Comparison of ENCODE assay signal across 8 cellular contexts in the genomic region with DNA sequence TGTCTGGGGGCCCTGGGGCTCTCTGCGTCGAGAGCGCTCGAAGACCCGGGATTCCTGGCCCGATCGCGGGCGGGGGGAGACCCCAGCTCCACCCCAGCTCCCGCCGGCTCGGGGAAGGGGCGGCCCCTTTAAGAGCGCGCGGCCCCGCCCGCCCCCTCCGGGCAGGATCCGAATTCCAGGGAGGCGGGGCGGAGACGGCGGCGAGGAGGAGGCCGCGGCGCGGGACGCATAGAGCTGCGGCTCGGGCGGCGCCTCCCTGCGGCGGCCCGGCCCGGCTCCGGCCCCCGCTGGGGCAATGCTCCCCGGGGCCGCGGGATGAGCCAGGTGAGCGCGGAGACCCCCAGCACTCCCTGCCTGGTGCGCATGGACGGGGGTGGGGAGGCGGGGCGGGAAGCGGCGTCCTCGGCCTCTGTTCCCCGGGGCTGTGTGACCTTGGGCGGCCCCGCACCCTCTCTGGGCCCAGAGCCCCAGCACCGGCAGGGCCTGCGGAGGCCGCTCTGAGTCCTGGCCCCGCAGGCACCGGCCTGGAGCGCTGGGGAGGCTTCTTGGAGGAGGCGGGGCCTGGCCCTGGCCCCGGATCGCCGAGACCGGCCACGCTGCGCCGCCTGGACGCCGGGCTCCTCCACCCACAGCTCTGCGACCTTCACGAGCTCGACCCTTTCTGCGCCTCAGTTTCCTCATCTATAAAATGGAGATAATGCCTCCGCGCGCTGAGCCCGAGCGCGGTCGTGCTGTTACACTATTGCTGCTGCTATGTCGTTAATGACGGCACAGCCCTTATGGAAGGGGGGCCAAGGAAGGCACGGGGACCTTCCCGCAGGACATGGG. TPM values are rescaled to one million over a fixed set of nuclear protein-coding genes. Genes with fewer than 3 reads are reported as not detected.
DNase-seq lines count a peak whose midpoint lies in the region; ATAC-seq and TF ChIP-seq lines count a peak whose summit lies in the region.

No MANE protein-coding gene starts in this region.

- ATAC-seq in sciatic nerve (peak; percentile 64), GM18873 (IDR thresholded peaks at IDR 0.05; ENCODE audit: low FRiP score, unreplicated experiment) (no peak), GM21367 (IDR thresholded peaks at IDR 0.05; ENCODE audit: unreplicated experiment) (no peak)

- no peaks in the 10 kb centered on the region for H3K27me3 Mint-ChIP-seq in Calu3 (ENCODE audit: unreplicated experiment)

- H3K4me3 ChIP-seq in HUES48 (ENCODE audit: low read depth, low read length), result peak overlapping the region; percentile 55
- peak overlapping the region; percentile 74 to 93 (median 88) for H3K4me3 ChIP-seq in breast epithelium
- peak overlapping the region; percentile 77 for H3K4me3 ChIP-seq in iPS-18c (ENCODE audit: insufficient read depth, low read depth, low read length)

- no peak for TF ChIP-seq POLR2A in breast epithelium (IDR thresholded peaks at IDR 0.05)

- peaks cover 5% of the 10 kb centered on the region; the same call in 1 of the 2 replicates for H3K27me3 ChIP-seq in HUES48 (ENCODE audit: control insufficient read depth, insufficient read depth, low read length)
- no peaks in the 10 kb centered on the region for H3K27me3 ChIP-seq in breast epithelium

- DNase-seq in Calu3 (peak; percentile 88), RWPE1 (ENCODE audit: low spot score) (peak; percentile 66), breast epithelium (ENCODE audit: low spot score in 2 of 2) (peak; percentile 67 to 83), sciatic nerve (ENCODE audit: low spot score) (peak; percentile 90)

- POLR2A ChIA-PET in RWPE1 (lab: Yijun Ruan, JAX; ENCODE audit: low non-redundant PET), result no interaction called here

- H3K27ac Mint-ChIP-seq in Calu3 (ENCODE audit: unreplicated experiment), result peak overlapping the region; percentile 76

- no peaks in the 10 kb centered on the region for H3K9me3 Mint-ChIP-seq in Calu3 (ENCODE audit: low read depth, unreplicated experiment)

- intact Hi-C loops in Calu3 (cut with micrococcal nuclease; ENCODE audit: unreplicated experiment), result no loop called here
- intact Hi-C loops in breast epithelium (cut with DNase I; ENCODE audit: low total_unique reads), result no loop called here
- intact Hi-C loops in sciatic nerve (cut with DNase I), result loop anchor here (10.0 kb wide), 1 partner anchor 48 kb away; no protein-coding TSS in a partner anchor

- no TSS peak for BruUV-seq in Calu3 (replicated peaks; lab: Mats Ljungman, UMichigan)

- H3K9ac ChIP-seq in HUES48 (ENCODE audit: low read depth, low read length), result peak overlapping the region; percentile 20; the same call in 1 of the 2 replicates

- no peaks in the 10 kb centered on the region for H3K36me3 ChIP-seq in HUES48 (ENCODE audit: control insufficient read depth, insufficient read depth, low read length)
- H3K36me3 ChIP-seq in breast epithelium, result no peaks in the 10 kb centered on the region

- TF ChIP-seq CTCF in Calu3 (IDR thresholded peaks at IDR 0.05; ENCODE audit: unreplicated experiment), result no peak
- TF ChIP-seq CTCF in RWPE1 (conservative IDR thresholded peaks at IDR 0.05; ENCODE audit: low read depth), result no peak
- TF ChIP-seq CTCF in breast epithelium (IDR thresholded peaks at IDR 0.05), result no peak

- H3K9me3 ChIP-seq in HUES48 (ENCODE audit: control insufficient read depth, insufficient read depth, low read length) (no peaks in the 10 kb centered on the region), breast epithelium (no peaks in the 10 kb centered on the region), iPS-18c (ENCODE audit: control insufficient read depth, insufficient read depth, low read length) (no peaks in the 10 kb centered on the region)

- H3K4me3 Mint-ChIP-seq in Calu3 (ENCODE audit: low read depth, unreplicated experiment), result peak overlapping the region; percentile 81

- H3K27ac ChIP-seq in HUES48 (ENCODE audit: low read depth, low read length) (peak overlapping the region; percentile 88), RWPE1 (peak overlapping the region; percentile 94), breast epithelium (peak overlapping the region; percentile 89 to 93)

- H3K4me1 Mint-ChIP-seq in Calu3 (ENCODE audit: low read depth, unreplicated experiment), result peaks cover 28% of the 10 kb centered on the region

- CTCF ChIA-PET in Calu3 (lab: Charles Lee), result interaction anchor here (0.6 to 1.2 kb wide), 3 partner anchors 10 to 92 kb away, joined by 3 to 6 read pairs (median 3); no protein-coding TSS in a partner anchor
- CTCF ChIA-PET in RWPE1 (lab: Yijun Ruan, JAX), result no interaction called here

- H3K4me1 ChIP-seq in HUES48 (ENCODE audit: control insufficient read depth, insufficient read depth, low read length) (peaks cover 6% of the 10 kb centered on the region; the same call in 1 of the 2 replicates), breast epithelium (peaks cover 27 to 32% of the 10 kb centered on the region in 2 donors)

- H3K36me3 Mint-ChIP-seq in Calu3 (ENCODE audit: insufficient read depth, unreplicated experiment), result peaks cover 55% of the 10 kb centered on the region

RNA-seq across cellular contexts. Expression of a gene that starts 0.6 kb away (rescaled TPM):
- total RNA-seq in Calu3 (2022), result 16.6 and 16.9 TPM in 2 replicates
- total RNA-seq in breast epithelium, result 10 to 100 TPM; 12.2 to 19.3 (median 15.7) TPM
- total RNA-seq in sciatic nerve, result 31.8 TPM

RNA-seq across cellular contexts. Expression of a gene that starts 8.5 kb away (rescaled TPM):
- total RNA-seq in Calu3 (2022), result 1.6 and 2.2 TPM in 2 replicates
- total RNA-seq in breast epithelium, result 1 to 10 TPM; 2.7 to 4.7 (median 4.3) TPM
- total RNA-seq in sciatic nerve, result 2.2 TPM

RNA-seq across cellular contexts. Expression of a gene that starts 39.0 kb away (rescaled TPM):
- total RNA-seq in Calu3 (2022) (368 and 374 TPM in 2 replicates), breast epithelium (100 to 1,000 TPM; 165 to 224 (median 220) TPM), sciatic nerve (194 TPM)

RNA-seq across cellular contexts. Expression of a gene that starts 39.3 kb away (rescaled TPM):
- total RNA-seq in Calu3 (2022), result 51.5 and 51.7 TPM in 2 replicates
- 10 to 100 TPM; 16.2 to 31.8 (median 28.2) TPM for total RNA-seq in breast epithelium
- total RNA-seq in sciatic nerve, result 18.0 TPM
